ENCODE assay signal across 6 cellular contexts in genomic region chrX:124986284-124986683, GRCh38.
"Had no signal": no experiment of that assay in that cellular context is flagged by ENCODE, and none has a peak within 500 bp of the region (broad histone marks: within the 10 kb centered on the region; RNA-seq: fewer than 3 reads in every experiment).

No MANE protein-coding gene starts in this region.

- H3K27ac Mint-ChIP-seq: IgD-negative memory B cell had no signal

- H3K36me3 Mint-ChIP-seq: IgD-negative memory B cell had no signal

- H3K4me1 Mint-ChIP-seq: IgD-negative memory B cell had no signal

- H3K4me2 ChIP-seq: KMS-11 had no signal

- DNase-seq: KBM-7, KG1 had no signal

- H3K27me3 Mint-ChIP-seq: IgD-negative memory B cell had no signal

- H3K9ac ChIP-seq: KMS-11 had no signal

- H3K4me3 Mint-ChIP-seq: IgD-negative memory B cell had no signal

- FAIRE-seq: HTR-8/SVneo had no signal

- H3K27ac ChIP-seq: HL-60, KMS-11 had no signal
